Comparison of ENCODE assay signal across 21 cellular contexts in genomic region chr12:13976028-13976584, GRCh38. TPM values are rescaled to one million over a fixed set of nuclear protein-coding genes. Genes with fewer than 3 reads are reported as not detected.
"Had no signal": no experiment of that assay in that cellular context is flagged by ENCODE, and none has a peak within 500 bp of the region (broad histone marks: within the 10 kb centered on the region; RNA-seq: fewer than 3 reads in every experiment).

No MANE protein-coding gene starts in this region.

- H3K4me1 Mint-ChIP-seq: activated CD4-positive, alpha-beta T cell treated with anti-CD3 and anti-CD28 coated beads, Interleukin-2, amount 10 ng/mL, durations not matched to agents 24 days and 14 days; immature natural killer cell had no signal

- H3K27ac ChIP-seq: colonic mucosa, ovary, sigmoid colon, spleen, upper lobe of left lung had no signal

- H3K4me1 ChIP-seq: colonic mucosa had no signal

- DNase-seq: activated CD4-positive, alpha-beta T cell treated with anti-CD3 and anti-CD28 coated beads, Interleukin-2, amount 10 ng/mL, durations not matched to agents 24 days and 14 days; activated CD4-positive, CD25-positive, alpha-beta regulatory T cell; activated CD8-positive, alpha-beta memory T cell treated with anti-CD3 and anti-CD28 coated beads, Interleukin-2, amount 50 U/mL, for 4 hours; activated CD8-positive, alpha-beta T cell treated with anti-CD3 and anti-CD28 coated beads, Interleukin-2, amount 10 ng/mL, durations not matched to agents 7 days and 5 days; activated gamma-delta T cell; activated T-cell treated with anti-CD3 and anti-CD28 coated beads, Interleukin-2, amount 50 U/mL, for 48 hours; caudate nucleus; colonic mucosa; foreskin melanocyte; head of caudate nucleus; immature natural killer cell; left cardiac atrium; midbrain; ovary; sigmoid colon; spleen; upper lobe of left lung had no signal

- ATAC-seq: activated CD8-positive, alpha-beta T cell treated with anti-CD3 and anti-CD28 coated beads, Interleukin-2, amount 10 ng/mL, durations not matched to agents 7 days and 5 days; activated naive CD4-positive, alpha-beta T cell treated with anti-CD3 and anti-CD28 coated beads, Interleukin-2, amount 50 U/mL, for 72 hours; left cardiac atrium had no signal

- FAIRE-seq: endothelial cell of umbilical vein had no signal

- H3K4me3 ChIP-seq: colonic mucosa, ovary, sigmoid colon, spleen, upper lobe of left lung had no signal

- H3K4me3 Mint-ChIP-seq: activated CD4-positive, alpha-beta T cell treated with anti-CD3 and anti-CD28 coated beads, Interleukin-2, amount 10 ng/mL, durations not matched to agents 24 days and 14 days; activated CD8-positive, alpha-beta T cell treated with anti-CD3 and anti-CD28 coated beads, Interleukin-2, amount 10 ng/mL, durations not matched to agents 7 days and 5 days; immature natural killer cell; stimulated activated naive CD8-positive, alpha-beta T cell treated with anti-CD3 and anti-CD28 coated beads, Interleukin-15, Interleukin-2, amounts not matched to agents 100 ng/mL and 50 ng/mL, for 24 hours had no signal

- H3K9me3 ChIP-seq: colonic mucosa, ovary, sigmoid colon, spleen, upper lobe of left lung had no signal

- H3K27ac Mint-ChIP-seq: activated CD4-positive, alpha-beta T cell treated with anti-CD3 and anti-CD28 coated beads, Interleukin-2, amount 10 ng/mL, durations not matched to agents 24 days and 14 days; activated CD8-positive, alpha-beta T cell treated with anti-CD3 and anti-CD28 coated beads, Interleukin-2, amount 10 ng/mL, durations not matched to agents 7 days and 5 days; activated naive CD4-positive, alpha-beta T cell treated with anti-CD3 and anti-CD28 coated beads, Interleukin-2, amount 50 U/mL, for 72 hours; immature natural killer cell; stimulated activated naive CD8-positive, alpha-beta T cell treated with anti-CD3 and anti-CD28 coated beads, Interleukin-15, Interleukin-2, amounts not matched to agents 100 ng/mL and 50 ng/mL, for 24 hours had no signal

- H3K9me3 Mint-ChIP-seq: activated CD4-positive, alpha-beta T cell treated with anti-CD3 and anti-CD28 coated beads, Interleukin-2, amount 10 ng/mL, durations not matched to agents 24 days and 14 days; activated naive CD4-positive, alpha-beta T cell treated with anti-CD3 and anti-CD28 coated beads, Interleukin-2, amount 50 U/mL, for 72 hours; stimulated activated naive CD8-positive, alpha-beta T cell treated with anti-CD3 and anti-CD28 coated beads, Interleukin-15, Interleukin-2, amounts not matched to agents 100 ng/mL and 50 ng/mL, for 24 hours had no signal

RNA-seq across cellular contexts. Expression of gene GRIN2B, which starts 5.3 kb away (rescaled TPM):
- polyA plus RNA-seq: endothelial cell of umbilical vein, fibroblast of lung, immature natural killer cell had no signal
